14 cellular contexts compared by ENCODE assay signal in the genomic region with DNA sequence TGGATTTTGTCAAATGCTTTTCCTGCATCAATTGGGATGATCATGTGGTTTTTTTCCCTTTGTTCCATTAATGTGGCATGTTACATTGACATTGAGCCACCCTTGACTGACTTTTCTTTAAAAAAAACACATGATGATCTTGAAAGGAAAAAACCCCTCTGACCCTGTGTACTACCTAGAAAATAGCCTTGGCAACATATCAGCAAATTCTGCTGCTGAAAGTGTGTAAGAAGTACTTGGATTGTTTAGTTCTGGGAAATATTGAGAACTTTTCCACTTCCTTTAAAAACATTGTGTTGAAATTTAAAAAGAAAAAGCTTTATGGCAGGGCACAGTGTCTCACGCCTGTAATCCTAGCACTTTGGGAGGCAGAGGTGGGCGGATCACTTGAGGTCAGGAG. TPM values are rescaled to one million over a fixed set of nuclear protein-coding genes. Genes with fewer than 3 reads are reported as not detected.
A peak's percentile ranks its signal among the peaks of the same experiment; 100 is the strongest.
DNase-seq lines count a peak whose midpoint lies in the region; ATAC-seq and TF ChIP-seq lines count a peak whose summit lies in the region.
"Had no signal": no experiment of that assay in that cellular context is flagged by ENCODE, and none has a peak within 500 bp of the region (broad histone marks: within the 10 kb centered on the region; RNA-seq: fewer than 3 reads in every experiment).

No MANE protein-coding gene starts in this region.

- H2BK12ac ChIP-seq in mesenchymal stem cell (ENCODE audit: low read length in 2 of 2), result no peak overlapping the region

- H4K91ac ChIP-seq in mesenchymal stem cell (ENCODE audit: low read length), result no peak overlapping the region

- no peak overlapping the region for H3K23ac ChIP-seq in mesenchymal stem cell (ENCODE audit: low read length in 2 of 2)

- no peaks in the 10 kb centered on the region for H3K27me3 ChIP-seq in tibial nerve
- no peaks in the 10 kb centered on the region for H3K27me3 ChIP-seq in mesenchymal stem cell (ENCODE audit: control insufficient read depth in 1 of 2, insufficient read depth in 1 of 2, low read length in 2 of 2)
- H3K27me3 ChIP-seq: BE2C, MG63 had no signal

- H2BK5ac ChIP-seq in mesenchymal stem cell (ENCODE audit: low read depth, low read length, poor library complexity, severe bottlenecking), result no peak overlapping the region

- no peak overlapping the region for H4K8ac ChIP-seq in mesenchymal stem cell (ENCODE audit: low read length)

- H3K36me3 ChIP-seq in tibial nerve, result peaks cover 0 to 25% (median 0%) of the 10 kb centered on the region in 3 donors
- H3K36me3 ChIP-seq in mesenchymal stem cell (ENCODE audit: control insufficient read depth in 1 of 2, insufficient read depth in 2 of 2, low read depth in 1 of 2, low read length in 2 of 2), result no peaks in the 10 kb centered on the region
- H3K36me3 ChIP-seq: BE2C, MG63 had no signal

- no peak overlapping the region for H3K9ac ChIP-seq in mesenchymal stem cell (ENCODE audit: low read length)
- H3K9ac ChIP-seq: KMS-11 had no signal

- H3K18ac ChIP-seq in mesenchymal stem cell (ENCODE audit: low read depth in 1 of 2, low read length in 2 of 2), result no peak overlapping the region

- H2BK15ac ChIP-seq in mesenchymal stem cell (ENCODE audit: low read depth, poor library complexity, severe bottlenecking), result no peak overlapping the region

- no peak for TF ChIP-seq CTCF in tibial nerve (IDR thresholded peaks at IDR 0.05)

- no peak overlapping the region for H3K14ac ChIP-seq in mesenchymal stem cell (ENCODE audit: low read length in 2 of 2)

- peaks cover 0 to 42% (median 12%) of the 10 kb centered on the region in 4 donors for H3K4me1 ChIP-seq in tibial nerve
- no peaks in the 10 kb centered on the region for H3K4me1 ChIP-seq in mesenchymal stem cell (ENCODE audit: control insufficient read depth, insufficient read depth, low read depth, low read length)
- H3K4me1 ChIP-seq: BE2C had no signal

- H3K9me3 ChIP-seq in tibial nerve (peaks cover 0 to 6% (median 3%) of the 10 kb centered on the region in 4 donors), mesenchymal stem cell (ENCODE audit: control insufficient read depth, low read length) (peaks cover 5% of the 10 kb centered on the region)
- H3K9me3 ChIP-seq: BE2C had no signal

- H2AFZ ChIP-seq in mesenchymal stem cell (ENCODE audit: low read depth, low read length), result no peak overlapping the region

- no peaks in the 10 kb centered on the region for H3K79me1 ChIP-seq in mesenchymal stem cell (replicated peaks; ENCODE audit: low read length, poor library complexity, severe bottlenecking)

- H3K27ac ChIP-seq in tibial nerve (peak overlapping the region; percentile 58 to 83 (median 69)), mesenchymal stem cell (ENCODE audit: low read length, poor library complexity, severe bottlenecking) (no peak overlapping the region)
- H3K27ac ChIP-seq: KMS-11 had no signal

- no peak overlapping the region for H2AK5ac ChIP-seq in mesenchymal stem cell (ENCODE audit: low read length, severe bottlenecking)

- WGBS in tibial nerve, 2 donors, result 69 to 70% methylated on average over 2 of the region's 2 CpGs
- WGBS in mesenchymal stem cell, result 94% methylated on average over 2 of the region's 2 CpGs

- no peak overlapping the region for H3K4me2 ChIP-seq in mesenchymal stem cell (ENCODE audit: low read length, poor library complexity, severe bottlenecking)
- H3K4me2 ChIP-seq: KMS-11 had no signal

- H2BK120ac ChIP-seq in mesenchymal stem cell (ENCODE audit: low read depth, low read length), result no peak overlapping the region

- peak; percentile 78 to 86 for TF ChIP-seq EP300 in tibial nerve (IDR thresholded peaks at IDR 0.05)

- H3K4me3 ChIP-seq in tibial nerve (no peak overlapping the region), mesenchymal stem cell (ENCODE audit: insufficient read depth in 1 of 2, low read depth in 1 of 2, low read length in 2 of 2) (no peak overlapping the region)
- H3K4me3 ChIP-seq: MG63 had no signal

- intact Hi-C loops in sciatic nerve (cut with DNase I), result no loop called here

- peak; percentile 37 for DNase-seq in dermis blood vessel endothelial cell
- DNase-seq in fibroblast of gingiva (ENCODE audit: low read depth), result peak; percentile 39
- no peak for DNase-seq in sciatic nerve (ENCODE audit: low spot score)
- no peak for DNase-seq in tibial nerve (ENCODE audit: low spot score in 2 of 2)
- DNase-seq in RPMI8226, result no peak
- no peak for DNase-seq in NCI-H146 treated with DMSO at 0.1 percent for 48 hours (lab: John Stamatoyannopoulos, UW; ENCODE audit: unreplicated experiment)
- no peak for DNase-seq in mesenchymal stem cell
- DNase-seq: BE2C; CD4-positive, alpha-beta memory T cell; GF-D8; MG63; NCI-H1092 treated with DMSO at 0.1 percent for 48 hours; NCI-H1694 treated with DMSO at 0.1 percent for 48 hours had no signal

- no peak overlapping the region for H3K4ac ChIP-seq in mesenchymal stem cell (ENCODE audit: low read depth in 1 of 2, low read length in 2 of 2)

- peak; percentile 88 for ATAC-seq in sciatic nerve

- TF ChIP-seq POLR2A in tibial nerve (IDR thresholded peaks at IDR 0.05), result no peak

RNA-seq across cellular contexts. Expression of gene ACACB, which starts 20.7 kb away (rescaled TPM):
- total RNA-seq in dermis blood vessel endothelial cell (6.0 and 8.8 TPM in 2 replicates), sciatic nerve (112 TPM), tibial nerve (100 to 1,000 TPM; 402 to 560 (median 525) TPM)
- 0.69 TPM for polyA plus RNA-seq in mesenchymal stem cell (2013, experiment 1 of 2)
- 0.88 TPM for polyA plus RNA-seq in mesenchymal stem cell (2013, experiment 2 of 2)

RNA-seq across cellular contexts. Expression of gene UNG, which starts 39.7 kb away (rescaled TPM):
- total RNA-seq in dermis blood vessel endothelial cell, result 29.1 and 33.5 TPM in 2 replicates
- total RNA-seq in sciatic nerve, result 15.9 TPM
- 10 to 100 TPM; 17.4 to 26.9 (median 21.3) TPM for total RNA-seq in tibial nerve
- polyA plus RNA-seq in mesenchymal stem cell (2013, experiment 1 of 2), result 8.3 TPM
- polyA plus RNA-seq in mesenchymal stem cell (2013, experiment 2 of 2), result 7.7 TPM

RNA-seq across cellular contexts. Expression of gene ALKBH2, which starts 43.8 kb away (rescaled TPM):
- total RNA-seq in dermis blood vessel endothelial cell (5.5 and 8.0 TPM in 2 replicates), sciatic nerve (12.6 TPM), tibial nerve (10 to 100 TPM in 3 of 4 donors, 1 to 10 TPM in 1; 9.2 to 41.4 (median 17.5) TPM)
- 5.5 TPM for polyA plus RNA-seq in mesenchymal stem cell (2013, experiment 1 of 2)
- 7.0 TPM for polyA plus RNA-seq in mesenchymal stem cell (2013, experiment 2 of 2)

Comparison
In these comparisons a context has a peak if more than half of its experiments do, and no peak if none do; other contexts are left out.
1. DNase-seq: peak in dermis blood vessel endothelial cell (single experiment) and fibroblast of gingiva (single experiment); none in sciatic nerve (single experiment), tibial nerve (0 of 2), RPMI8226 (single experiment), NCI-H146 treated with DMSO at 0.1 percent for 48 hours (single experiment) and mesenchymal stem cell (single experiment).
2. RNA of gene ACACB, which starts 20.7 kb away (total RNA-seq): 402 to 560 TPM in tibial nerve and 112 TPM in sciatic nerve (single experiment); 6.0 to 8.8 TPM in dermis blood vessel endothelial cell; every median in the first group is over 10 times any median in the second.